ENCODE assay signal across 9 cellular contexts in genomic region chr6:40962241-40962640, GRCh38.
DNase-seq lines count a peak whose midpoint lies in the region; ATAC-seq and FAIRE-seq lines count a peak whose summit lies in the region.
"Had no signal": no experiment of that assay in that cellular context is flagged by ENCODE, and none has a peak within 500 bp of the region (broad histone marks: within the 10 kb centered on the region; RNA-seq: fewer than 3 reads in every experiment).

No MANE protein-coding gene starts in this region.

- CTCF ChIA-PET in activated CD4-positive, alpha-beta memory T cell treated with anti-CD3 and anti-CD28 coated beads for 36 hours (lab: Charles Lee), result interaction anchor here (0.6 kb wide), 1 partner anchor 9 kb away, joined by 3 read pairs; no protein-coding TSS in a partner anchor

- H3K27me3 Mint-ChIP-seq in activated CD4-positive, alpha-beta memory T cell treated with anti-CD3 and anti-CD28 coated beads for 36 hours, result peaks cover under 1% of the 10 kb centered on the region

- H3K4me1 Mint-ChIP-seq in activated CD4-positive, alpha-beta memory T cell treated with anti-CD3 and anti-CD28 coated beads for 36 hours (ENCODE audit: low read depth), result peaks cover 12% of the 10 kb centered on the region
- H3K4me1 Mint-ChIP-seq: naive B cell had no signal

- peak; percentile 5 for DNase-seq in GM18507 (ENCODE audit: extremely low spot score, insufficient read length, low read depth)
- peak; percentile 61 for DNase-seq in activated CD4-positive, alpha-beta memory T cell treated with anti-CD3 and anti-CD28 coated beads for 36 hours
- DNase-seq in myocyte (ENCODE audit: low read depth), result peak; percentile 79
- no peak for DNase-seq in superior temporal gyrus (ENCODE audit: extremely low spot score)
- DNase-seq in NCI-H345 treated with DMSO at 0.1 percent for 48 hours (lab: John Stamatoyannopoulos, UW; ENCODE audit: unreplicated experiment), result no peak
- no peak for DNase-seq in NCI-H2171 (lab: John Stamatoyannopoulos, UW)
- DNase-seq: naive B cell had no signal

- no peak overlapping the region for H3K4me3 Mint-ChIP-seq in activated CD4-positive, alpha-beta memory T cell treated with anti-CD3 and anti-CD28 coated beads for 36 hours
- H3K4me3 Mint-ChIP-seq: naive B cell had no signal

- no peaks in the 10 kb centered on the region for H3K9me3 Mint-ChIP-seq in activated CD4-positive, alpha-beta memory T cell treated with anti-CD3 and anti-CD28 coated beads for 36 hours
- H3K9me3 Mint-ChIP-seq: naive B cell had no signal

- no peak overlapping the region for H3K27ac Mint-ChIP-seq in activated CD4-positive, alpha-beta memory T cell treated with anti-CD3 and anti-CD28 coated beads for 36 hours
- H3K27ac Mint-ChIP-seq: naive B cell had no signal

- POLR2A ChIA-PET in activated CD4-positive, alpha-beta memory T cell treated with anti-CD3 and anti-CD28 coated beads for 36 hours (lab: Charles Lee), result no interaction called here

- ATAC-seq in HG03442 (IDR thresholded peaks at IDR 0.05; ENCODE audit: unreplicated experiment) (peak; percentile 79), GM21786 (IDR thresholded peaks at IDR 0.05; ENCODE audit: unreplicated experiment) (no peak)

- intact Hi-C loops in activated CD4-positive, alpha-beta memory T cell treated with anti-CD3 and anti-CD28 coated beads for 36 hours (cut with micrococcal nuclease), result no loop called here

- H3K36me3 Mint-ChIP-seq in activated CD4-positive, alpha-beta memory T cell treated with anti-CD3 and anti-CD28 coated beads for 36 hours, result no peaks in the 10 kb centered on the region
- H3K36me3 Mint-ChIP-seq: naive B cell had no signal

- FAIRE-seq in GM18507 (lab: Jason Lieb, UNC), result no peak

Comparison
In these comparisons a context has a peak if more than half of its experiments do, and no peak if none do; other contexts are left out.
1. DNase-seq: peak in GM18507 (single experiment), activated CD4-positive, alpha-beta memory T cell treated with anti-CD3 and anti-CD28 coated beads for 36 hours (single experiment) and myocyte (single experiment); none in superior temporal gyrus (single experiment), NCI-H345 treated with DMSO at 0.1 percent for 48 hours (single experiment) and NCI-H2171 (single experiment).